Comparison of ENCODE assay signal across 8 cellular contexts in genomic region chr12:55929306-55929791, GRCh38. TPM values are rescaled to one million over a fixed set of nuclear protein-coding genes. Genes with fewer than 3 reads are reported as not detected.
DNase-seq lines count a peak whose midpoint lies in the region; ATAC-seq and TF ChIP-seq lines count a peak whose summit lies in the region.

No MANE protein-coding gene starts in this region.

- DNase-seq in A673 (ENCODE audit: low spot score) (no peak), Karpas-422 (peak; percentile 93), activated T-cell treated with anti-CD3 and anti-CD28 coated beads for 4 hours (peak; percentile 74), NCI-H2081 treated with DMSO at 0.1 percent for 48 hours (lab: John Stamatoyannopoulos, UW) (no peak), globus pallidus (ENCODE audit: low spot score) (no peak)
- DNase-seq in stimulated activated CD8-positive, alpha-beta memory T cell treated with anti-CD3 and anti-CD28 coated beads, Interleukin-7, amount 100 ng/mL, for 24 hours (ENCODE audit: low read depth): peak; percentile 58

- H3K4me3 ChIP-seq in A673 (ENCODE audit: low read depth, low read length, poor library complexity, severe bottlenecking) (no peak overlapping the region), Karpas-422 (ENCODE audit: low read length) (peak overlapping the region; percentile 86), liver (ENCODE audit: low read depth in 1 of 3, low read length in 3 of 3) (no peak overlapping the region)

- H3K9me3 ChIP-seq in A673 (ENCODE audit: low read depth, low read length, poor library complexity, severe bottlenecking): no peaks in the 10 kb centered on the region
- no peaks in the 10 kb centered on the region for H3K9me3 ChIP-seq in Karpas-422 (ENCODE audit: low read length)
- no peaks in the 10 kb centered on the region for H3K9me3 ChIP-seq in liver (ENCODE audit: control insufficient read depth in 4 of 4, low read length in 3 of 4)

- POLR2A ChIA-PET in A673 (lab: Charles Lee; ENCODE audit: low non-redundant PET): no interaction called here

- H3K79me2 ChIP-seq in Karpas-422 (ENCODE audit: low read length): peaks cover 55% of the 10 kb centered on the region

- CTCF ChIA-PET in A673 (lab: Charles Lee): interaction anchor here (1.3 kb wide), 1 partner anchor 10 kb away, joined by 7 read pairs; no protein-coding TSS in a partner anchor

- no peak for TF ChIP-seq RAD21 in liver (IDR thresholded peaks at IDR 0.05)

- H3K9me2 ChIP-seq in Karpas-422 (replicated peaks; ENCODE audit: insufficient read depth, low read length): no peaks in the 10 kb centered on the region

- peak overlapping the region; percentile 88 for H3K4me2 ChIP-seq in Karpas-422 (ENCODE audit: low read depth, low read length, poor library complexity, severe bottlenecking)

- H3K9ac ChIP-seq in Karpas-422 (ENCODE audit: low read length) (peak overlapping the region; percentile 87), liver (ENCODE audit: low read depth in 1 of 2, low read length in 2 of 2) (peak overlapping the region in 1 of 2 donors; percentile 18)

- H3K27ac ChIP-seq in A673 (ENCODE audit: low read depth, low read length, poor library complexity, severe bottlenecking) (peak overlapping the region; percentile 52), Karpas-422 (ENCODE audit: low read length) (peak overlapping the region; percentile 96), liver (ENCODE audit: low read depth in 1 of 2, low read length in 2 of 2) (peak overlapping the region; percentile 23 to 37)

- H3K4me1 ChIP-seq in A673 (ENCODE audit: insufficient read depth, low read length, poor library complexity, severe bottlenecking) (peaks cover 47% of the 10 kb centered on the region), Karpas-422 (ENCODE audit: low read length) (peaks cover 65% of the 10 kb centered on the region), liver (ENCODE audit: control insufficient read depth in 4 of 4, insufficient read depth in 4 of 4, low read length in 3 of 4) (peaks cover 7 to 32% (median 26%) of the 10 kb centered on the region in 4 donors)

- no peaks in the 10 kb centered on the region; the same call in 1 of the 2 replicates for H4K20me1 ChIP-seq in Karpas-422 (ENCODE audit: insufficient read depth, low read depth, low read length)

- H3K36me3 ChIP-seq in A673 (ENCODE audit: insufficient read depth, low read length, poor library complexity, severe bottlenecking): no peaks in the 10 kb centered on the region
- H3K36me3 ChIP-seq in Karpas-422 (ENCODE audit: insufficient read depth, low read length): peaks cover 6% of the 10 kb centered on the region; the same call in 1 of the 2 replicates
- H3K36me3 ChIP-seq in liver (ENCODE audit: control insufficient read depth in 4 of 4, insufficient read depth in 3 of 4, low read depth in 1 of 4, low read length in 3 of 4): peaks cover 0 to 1% (median 0%) of the 10 kb centered on the region in 4 donors

- peak; percentile 36 for ATAC-seq in GM19463 (IDR thresholded peaks at IDR 0.05; ENCODE audit: unreplicated experiment)

- TF ChIP-seq CTCF in A673 (conservative IDR thresholded peaks at IDR 0.05; ENCODE audit: low read depth, low read length) (no peak), liver (IDR thresholded peaks at IDR 0.05; ENCODE audit: low read depth, low read length, missing input control) (no peak)

- H2AFZ ChIP-seq in Karpas-422 (ENCODE audit: low read length): peak overlapping the region; percentile 6; the same call in 1 of the 2 replicates

- no TSS peak for BruUV-seq in A673 (replicated peaks; lab: Mats Ljungman, UMichigan)

- intact Hi-C loops in A673 (cut with micrococcal nuclease; ENCODE audit: unreplicated experiment): no loop called here

- no peaks in the 10 kb centered on the region for H3K27me3 ChIP-seq in A673 (replicated peaks; ENCODE audit: insufficient read depth, low read depth, low read length, poor library complexity)
- no peaks in the 10 kb centered on the region for H3K27me3 ChIP-seq in Karpas-422 (ENCODE audit: low read length)
- no peaks in the 10 kb centered on the region for H3K27me3 ChIP-seq in liver (ENCODE audit: control insufficient read depth in 4 of 4, insufficient read depth in 4 of 4, low read length in 3 of 4)

- WGBS in liver: 62% methylated on average over 8 of the region's 8 CpGs

TF ChIP-seq in liver, 16 proteins besides CTCF, POLR2A, EP300 and RAD21:
- no peak for TF ChIP-seq NR2F2 (IDR thresholded peaks at IDR 0.05)
- TF ChIP-seq TAF1 (conservative IDR thresholded peaks at IDR 0.05): no peak
- no peak for TF ChIP-seq FOXA2 (IDR thresholded peaks at IDR 0.05)
- no peak for TF ChIP-seq ZBTB33 (IDR thresholded peaks at IDR 0.05)
- no peak for TF ChIP-seq HNF4G (IDR thresholded peaks at IDR 0.05)
- no peak for TF ChIP-seq EGR1 (IDR thresholded peaks at IDR 0.05; ENCODE audit: low read depth in 2 of 2)
- no peak for TF ChIP-seq YY1 (IDR thresholded peaks at IDR 0.05)
- no peak for TF ChIP-seq RXRA (IDR thresholded peaks at IDR 0.05)
- no peak for TF ChIP-seq FOXA1 (IDR thresholded peaks at IDR 0.05)
- no peak for TF ChIP-seq GABPA (IDR thresholded peaks at IDR 0.05 in 1 of 2, conservative IDR thresholded peaks at IDR 0.05 in 1 of 2)
- no peak for TF ChIP-seq MAX (IDR thresholded peaks at IDR 0.05)
- no peak for TF ChIP-seq REST (IDR thresholded peaks at IDR 0.05)
- no peak for TF ChIP-seq JUND (IDR thresholded peaks at IDR 0.05)
- TF ChIP-seq HNF4A (conservative IDR thresholded peaks at IDR 0.05): no peak
- no peak for TF ChIP-seq ATF3 (IDR thresholded peaks at IDR 0.05)

RNA-seq across cellular contexts. Expression of gene DGKA, which starts 1.6 kb away (rescaled TPM):
- total RNA-seq in A673 (2021) (10.1 and 13.7 TPM in 2 replicates), liver (10 to 100 TPM in 1 of 2 donors, 1 to 10 TPM in 1; 6.9 to 10.5 TPM)
- 70.4 and 88.5 TPM in 2 replicates for total RNA-seq in Karpas-422 (2014; rRNA removed; shearing (Covaris generic); ENCODE audit: low replicate concordance)
- polyA plus RNA-seq in liver: 1 to 10 TPM; 2.1 to 3.3 TPM

RNA-seq across cellular contexts. Expression of gene PYM1, which starts 1.7 kb away (rescaled TPM):
- total RNA-seq in A673 (2021) (23.8 and 24.6 TPM in 2 replicates), liver (10 to 100 TPM; 16.7 to 21.0 TPM)
- total RNA-seq in Karpas-422 (2014; rRNA removed; shearing (Covaris generic); ENCODE audit: low replicate concordance): 58.9 and 63.8 TPM in 2 replicates
- 10 to 100 TPM; 21.6 to 29.4 TPM for polyA plus RNA-seq in liver

RNA-seq across cellular contexts. Expression of gene PMEL, which starts 36.5 kb away (rescaled TPM):
- total RNA-seq in A673 (2021) (1.2 and 2.0 TPM in 2 replicates), liver (1 to 10 TPM; 1.1 to 4.5 TPM)
- total RNA-seq in Karpas-422 (2014; rRNA removed; shearing (Covaris generic); ENCODE audit: low replicate concordance): 8.8 and 9.7 TPM in 2 replicates
- 1 to 10 TPM; 2.1 to 2.7 TPM for polyA plus RNA-seq in liver

RNA-seq across cellular contexts. Expression of gene CDK2, which starts 37.3 kb away (rescaled TPM):
- total RNA-seq in A673 (2021) (103 and 113 TPM in 2 replicates), liver (10 to 100 TPM in 1 of 2 donors, 1 to 10 TPM in 1; 8.6 to 22.6 TPM)
- 35.3 and 49.9 TPM in 2 replicates for total RNA-seq in Karpas-422 (2014; rRNA removed; shearing (Covaris generic); ENCODE audit: low replicate concordance)
- 1 to 10 TPM; 5.1 to 7.3 TPM for polyA plus RNA-seq in liver

RNA-seq across cellular contexts. Expression of gene RAB5B, which starts 44.5 kb away (rescaled TPM):
- total RNA-seq in A673 (2021): 73.9 and 78.1 TPM in 2 replicates
- total RNA-seq in Karpas-422 (2014; rRNA removed; shearing (Covaris generic); ENCODE audit: low replicate concordance): 43.8 and 62.4 TPM in 2 replicates
- 10 to 100 TPM; 40.7 to 44.0 TPM for total RNA-seq in liver
- 10 to 100 TPM; 20.7 to 36.0 TPM for polyA plus RNA-seq in liver

Comparison
In these comparisons a context has a peak if more than half of its experiments do, and no peak if none do; other contexts are left out.
1. DNase-seq: peak in Karpas-422 (single experiment), activated T-cell treated with anti-CD3 and anti-CD28 coated beads for 4 hours (single experiment) and stimulated activated CD8-positive, alpha-beta memory T cell treated with anti-CD3 and anti-CD28 coated beads, Interleukin-7, amount 100 ng/mL, for 24 hours (single experiment); none in A673 (single experiment), NCI-H2081 treated with DMSO at 0.1 percent for 48 hours (single experiment) and globus pallidus (single experiment).
2. H3K27ac ChIP-seq: peak in every context shown above with its lines; median percentile 96 in Karpas-422; 52 in A673; 30 in liver.